In genomic region chr3:153161138-153161713, GRCh38 we compare ENCODE assay signal across 1 cellular context.
TF ChIP-seq lines count a peak whose summit lies in the region.

No MANE protein-coding gene starts in this region.

TF ChIP-seq in K562, 482 proteins besides CTCF, POLR2A, EP300 and RAD21 (continued from another document and continues in another):
- TF ChIP-seq ZNF639 (CRISPR knock-in tag; conservative IDR thresholded peaks at IDR 0.05 in 1 of 2, IDR thresholded peaks at IDR 0.05 in 1 of 2) (peak in 1 of 2 experiments; percentile 73; a peak in 1 of 4 replicates), KAT8 (IDR thresholded peaks at IDR 0.05; ENCODE audit: low read depth) (no peak), BRF1 (IDR thresholded peaks at IDR 0.05; ENCODE audit: borderline replicate concordance, extremely low read depth, insufficient read length) (no peak), NFYB (IDR thresholded peaks at IDR 0.05; ENCODE audit: extremely low read depth, insufficient read length) (peak; percentile 89), XRCC5 (IDR thresholded peaks at IDR 0.05; ENCODE audit: low read depth, low read length) (no peak), USF2 (CRISPR knock-in tag; IDR thresholded peaks at IDR 0.05) (no peak), ZNF24 (IDR thresholded peaks at IDR 0.05) (no peak), RBM15 (IDR thresholded peaks at IDR 0.05; ENCODE audit: insufficient read depth, low read length) (no peak), ZNF79 (CRISPR knock-in tag; IDR thresholded peaks at IDR 0.05; ENCODE audit: low read depth) (no peak), LEF1 (IDR thresholded peaks at IDR 0.05) (no peak), KDM5B (IDR thresholded peaks at IDR 0.05; ENCODE audit: insufficient replicate concordance, low read depth, low read length) (no peak), ZNF644 (tag; IDR thresholded peaks at IDR 0.05; ENCODE audit: low read depth) (0 out of 2 replicates have a peak, but pooled peaks have one; percentile 47), KAT2B (IDR thresholded peaks at IDR 0.05; ENCODE audit: low read depth, low read length) (no peak), ZNF316 (IDR thresholded peaks at IDR 0.05) (no peak), CTBP1 (IDR thresholded peaks at IDR 0.05; ENCODE audit: borderline replicate concordance) (no peak), KDM2B (CRISPR knock-in tag; IDR thresholded peaks at IDR 0.05) (no peak), SIN3B (IDR thresholded peaks at IDR 0.05; ENCODE audit: low read depth) (0 out of 2 replicates have a peak, but pooled peaks have one; percentile 46), GABPB1 (CRISPR knock-in tag; IDR thresholded peaks at IDR 0.05) (no peak; the same call in 1 of the 2 replicates), ASH1L (IDR thresholded peaks at IDR 0.05; ENCODE audit: borderline replicate concordance, low read depth, partially characterized antibody) (peak; percentile 91), NR4A1 (CRISPR knock-in tag; IDR thresholded peaks at IDR 0.05) (no peak), NR4A1 (tag; IDR thresholded peaks at IDR 0.05) (no peak), SMAD3 (CRISPR knock-in tag; conservative IDR thresholded peaks at IDR 0.05) (no peak), COPS2 (conservative IDR thresholded peaks at IDR 0.05) (no peak), CHD4 (IDR thresholded peaks at IDR 0.05; ENCODE audit: insufficient read depth, insufficient replicate concordance, low read depth, low read length, poor library complexity, severe bottlenecking) (no peak), CREM (IDR thresholded peaks at IDR 0.05; ENCODE audit: low read depth) (peak; percentile 5; the same call in 1 of the 2 replicates), RBFOX2 (IDR thresholded peaks at IDR 0.05; ENCODE audit: low read depth, low read length) (0 out of 2 replicates have a peak, but pooled peaks have one; percentile 42), GATAD2B (IDR thresholded peaks at IDR 0.05; ENCODE audit: borderline replicate concordance) (no peak), ZEB2 (IDR thresholded peaks at IDR 0.05) (no peak), BCLAF1 (IDR thresholded peaks at IDR 0.05; ENCODE audit: borderline replicate concordance in 1 of 2, control insufficient read depth in 1 of 2, low read depth in 2 of 2, low read length in 1 of 2) (no peak), ZNF224 (CRISPR knock-in tag; IDR thresholded peaks at IDR 0.05) (no peak), CBX5 (IDR thresholded peaks at IDR 0.05; ENCODE audit: borderline replicate concordance, low read depth) (no peak), ZBTB5 (IDR thresholded peaks at IDR 0.05) (no peak), STAT6 (CRISPR knock-in tag; IDR thresholded peaks at IDR 0.05) (no peak), BRD4 (IDR thresholded peaks at IDR 0.05) (no peak), POLR2AphosphoS2 (IDR thresholded peaks at IDR 0.05; ENCODE audit: low read length) (no peak; the same call in 1 of the 2 replicates), HMG20A (CRISPR knock-in tag; conservative IDR thresholded peaks at IDR 0.05) (no peak), RNF2 (IDR thresholded peaks at IDR 0.05) (no peak), TFAM (CRISPR knock-in tag; conservative IDR thresholded peaks at IDR 0.05) (no peak), FOSL1 (tag; conservative IDR thresholded peaks at IDR 0.05) (no peak), ZNF3 (CRISPR knock-in tag; IDR thresholded peaks at IDR 0.05) (no peak), E2F8 (IDR thresholded peaks at IDR 0.05; ENCODE audit: low read depth, partially characterized antibody) (no peak), PREB (CRISPR knock-in tag; IDR thresholded peaks at IDR 0.05) (no peak), ATF2 (CRISPR knock-in tag; IDR thresholded peaks at IDR 0.05) (no peak), YBX1 (IDR thresholded peaks at IDR 0.05) (no peak), ZNF282 (CRISPR knock-in tag; IDR thresholded peaks at IDR 0.05) (no peak), SMARCA5 (IDR thresholded peaks at IDR 0.05) (no peak), ZNF347 (CRISPR knock-in tag; IDR thresholded peaks at IDR 0.05; ENCODE audit: low read depth) (no peak), KLF16 (IDR thresholded peaks at IDR 0.05) (0 out of 2 replicates have a peak, but pooled peaks have one; percentile 22), ZNF507 (tag; conservative IDR thresholded peaks at IDR 0.05) (no peak), CBX3 (IDR thresholded peaks at IDR 0.05; ENCODE audit: borderline replicate concordance in 1 of 2, low read length in 2 of 2) (peak in 1 of 2 experiments; percentile 43; a peak in 1 of 3 replicates), ZNF57 (CRISPR knock-in tag; IDR thresholded peaks at IDR 0.05) (no peak), TBP (optimal IDR thresholded peaks at IDR 0.05; ENCODE audit: low read depth, low read length) (peak; percentile 61)
